ENCODE assay signal across 2 cellular contexts in the genomic region with DNA sequence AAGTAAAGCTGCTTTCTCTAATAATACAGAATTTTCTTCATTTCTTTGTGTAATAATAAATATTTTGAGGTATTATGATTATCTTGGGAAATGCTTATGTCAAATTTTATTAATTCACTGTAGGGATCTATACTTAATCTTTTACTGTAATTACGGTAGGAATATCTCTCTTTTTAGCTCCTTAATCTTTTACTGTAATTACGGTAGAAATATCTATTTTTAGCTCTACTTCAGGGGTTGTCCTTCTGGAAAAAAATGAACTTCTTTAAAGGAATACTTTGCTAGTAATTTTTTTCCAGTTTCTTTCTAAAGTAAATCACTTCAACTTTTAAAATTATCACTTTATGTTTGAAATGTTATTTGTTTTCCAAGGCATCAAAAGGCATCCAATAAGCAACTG.
TF ChIP-seq lines count a peak whose summit lies in the region.

No MANE protein-coding gene starts in this region.

TF ChIP-seq in SK-N-SH, 30 proteins besides CTCF, POLR2A, EP300 and RAD21 (continued from another document):
- TF ChIP-seq, protein P1, sequence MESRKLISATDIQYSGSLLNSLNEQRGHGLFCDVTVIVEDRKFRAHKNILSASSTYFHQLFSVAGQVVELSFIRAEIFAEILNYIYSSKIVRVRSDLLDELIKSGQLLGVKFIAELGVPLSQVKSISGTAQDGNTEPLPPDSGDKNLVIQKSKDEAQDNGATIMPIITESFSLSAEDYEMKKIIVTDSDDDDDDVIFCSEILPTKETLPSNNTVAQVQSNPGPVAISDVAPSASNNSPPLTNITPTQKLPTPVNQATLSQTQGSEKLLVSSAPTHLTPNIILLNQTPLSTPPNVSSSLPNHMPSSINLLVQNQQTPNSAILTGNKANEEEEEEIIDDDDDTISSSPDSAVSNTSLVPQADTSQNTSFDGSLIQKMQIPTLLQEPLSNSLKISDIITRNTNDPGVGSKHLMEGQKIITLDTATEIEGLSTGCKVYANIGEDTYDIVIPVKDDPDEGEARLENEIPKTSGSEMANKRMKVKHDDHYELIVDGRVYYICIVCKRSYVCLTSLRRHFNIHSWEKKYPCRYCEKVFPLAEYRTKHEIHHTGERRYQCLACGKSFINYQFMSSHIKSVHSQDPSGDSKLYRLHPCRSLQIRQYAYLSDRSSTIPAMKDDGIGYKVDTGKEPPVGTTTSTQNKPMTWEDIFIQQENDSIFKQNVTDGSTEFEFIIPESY (IDR thresholded peaks at IDR 0.05; ENCODE audit: borderline replicate concordance, low read depth) = no peak
- TF ChIP-seq, protein P2, sequence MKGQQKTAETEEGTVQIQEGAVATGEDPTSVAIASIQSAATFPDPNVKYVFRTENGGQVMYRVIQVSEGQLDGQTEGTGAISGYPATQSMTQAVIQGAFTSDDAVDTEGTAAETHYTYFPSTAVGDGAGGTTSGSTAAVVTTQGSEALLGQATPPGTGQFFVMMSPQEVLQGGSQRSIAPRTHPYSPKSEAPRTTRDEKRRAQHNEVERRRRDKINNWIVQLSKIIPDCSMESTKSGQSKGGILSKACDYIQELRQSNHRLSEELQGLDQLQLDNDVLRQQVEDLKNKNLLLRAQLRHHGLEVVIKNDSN (IDR thresholded peaks at IDR 0.05; ENCODE audit: borderline replicate concordance, low read depth) = no peak
- TF ChIP-seq GABPA (IDR thresholded peaks at IDR 0.05; ENCODE audit: low read depth) (no peak), RXRA (IDR thresholded peaks at IDR 0.05; ENCODE audit: borderline replicate concordance, low read depth) (no peak), FOSL2 (IDR thresholded peaks at IDR 0.05; ENCODE audit: borderline replicate concordance, low read depth) (no peak), TAF1 (IDR thresholded peaks at IDR 0.05; ENCODE audit: borderline replicate concordance, low read depth, low read length) (no peak), NRF1 (IDR thresholded peaks at IDR 0.05; ENCODE audit: low read depth, low read length) (no peak), MEF2A (IDR thresholded peaks at IDR 0.05; ENCODE audit: borderline replicate concordance, low read depth) (no peak), MXI1 (IDR thresholded peaks at IDR 0.05; ENCODE audit: low read depth, low read length) (no peak)

TF ChIP-seq in SK-N-SH treated with all-trans-retinoic acid at 6 μM for 48 hours, 23 proteins besides CTCF, POLR2A, EP300 and RAD21 (continued from another document):
- TF ChIP-seq, protein P3, sequence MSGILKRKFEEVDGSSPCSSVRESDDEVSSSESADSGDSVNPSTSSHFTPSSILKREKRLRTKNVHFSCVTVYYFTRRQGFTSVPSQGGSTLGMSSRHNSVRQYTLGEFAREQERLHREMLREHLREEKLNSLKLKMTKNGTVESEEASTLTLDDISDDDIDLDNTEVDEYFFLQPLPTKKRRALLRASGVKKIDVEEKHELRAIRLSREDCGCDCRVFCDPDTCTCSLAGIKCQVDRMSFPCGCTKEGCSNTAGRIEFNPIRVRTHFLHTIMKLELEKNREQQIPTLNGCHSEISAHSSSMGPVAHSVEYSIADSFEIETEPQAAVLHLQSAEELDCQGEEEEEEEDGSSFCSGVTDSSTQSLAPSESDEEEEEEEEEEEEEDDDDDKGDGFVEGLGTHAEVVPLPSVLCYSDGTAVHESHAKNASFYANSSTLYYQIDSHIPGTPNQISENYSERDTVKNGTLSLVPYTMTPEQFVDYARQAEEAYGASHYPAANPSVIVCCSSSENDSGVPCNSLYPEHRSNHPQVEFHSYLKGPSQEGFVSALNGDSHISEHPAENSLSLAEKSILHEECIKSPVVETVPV (CRISPR knock-in tag; IDR thresholded peaks at IDR 0.05) = no peak
- TF ChIP-seq BACH2 (CRISPR knock-in tag; IDR thresholded peaks at IDR 0.05; ENCODE audit: borderline replicate concordance) = no peak
- TF ChIP-seq ZC3H10 (CRISPR knock-in tag; IDR thresholded peaks at IDR 0.05) = no peak
- no peak for TF ChIP-seq TCF4 (CRISPR knock-in tag; IDR thresholded peaks at IDR 0.05; ENCODE audit: borderline replicate concordance)
- no peak for TF ChIP-seq ZNF8 (CRISPR knock-in tag; IDR thresholded peaks at IDR 0.05)
- no peak for TF ChIP-seq GLIS3 (CRISPR knock-in tag; IDR thresholded peaks at IDR 0.05)
- TF ChIP-seq ARNTL (CRISPR knock-in tag; IDR thresholded peaks at IDR 0.05; ENCODE audit: borderline replicate concordance, low read depth) = no peak
- no peak for TF ChIP-seq CSDC2 (CRISPR knock-in tag; IDR thresholded peaks at IDR 0.05)
- TF ChIP-seq TOX (CRISPR knock-in tag; IDR thresholded peaks at IDR 0.05; ENCODE audit: borderline replicate concordance) = no peak
- TF ChIP-seq PPARA (CRISPR knock-in tag; IDR thresholded peaks at IDR 0.05; ENCODE audit: borderline replicate concordance) = no peak
- TF ChIP-seq ZNF565 (CRISPR knock-in tag; conservative IDR thresholded peaks at IDR 0.05; ENCODE audit: low read depth) = no peak
- no peak for TF ChIP-seq ZNF70 (CRISPR knock-in tag; IDR thresholded peaks at IDR 0.05)
